8 cellular contexts compared by ENCODE assay signal in genomic region chr18:78420116-78420515, GRCh38.
"Had no signal": no experiment of that assay in that cellular context is flagged by ENCODE, and none has a peak within 500 bp of the region (broad histone marks: within the 10 kb centered on the region; RNA-seq: fewer than 3 reads in every experiment).

No MANE protein-coding gene starts in this region.

- ATAC-seq: GM23338, HCT116 had no signal

- H3K4me1 Mint-ChIP-seq: GM23338 had no signal

- H3K4me1 ChIP-seq: HAP-1 had no signal

- H3K9ac ChIP-seq: GM23248 had no signal

- H3K27ac ChIP-seq: GM23248 had no signal

- H3K4me3 ChIP-seq: GM23248, GM23338, HAP-1 had no signal

- H3K4me3 Mint-ChIP-seq: GM23338, HFFc6 had no signal

- DNase-seq: GM23248, GOT3, H7, HCEC 1CT, HFFc6 had no signal

- H3K27ac Mint-ChIP-seq: GM23338, HFFc6 had no signal

- H2AFZ ChIP-seq: GM23248, GM23338 had no signal

- H3K4me2 ChIP-seq: GM23338 had no signal

- H3K36me3 ChIP-seq: HAP-1 had no signal

- H3K9me3 ChIP-seq: HAP-1 had no signal
